11 cellular contexts compared by ENCODE assay signal in genomic region chr14:50785506-50786063, GRCh38. TPM values are rescaled to one million over a fixed set of nuclear protein-coding genes. Genes with fewer than 3 reads are reported as not detected.
DNase-seq lines count a peak whose midpoint lies in the region; ATAC-seq, FAIRE-seq and TF ChIP-seq lines count a peak whose summit lies in the region.
"Had no signal": no experiment of that assay in that cellular context is flagged by ENCODE, and none has a peak within 500 bp of the region (broad histone marks: within the 10 kb centered on the region; RNA-seq: fewer than 3 reads in every experiment).

No MANE protein-coding gene starts in this region.

- FAIRE-seq in small intestine (lab: Jason Lieb, UNC), result no peak

- peak overlapping the region; percentile 77 for H3K27ac ChIP-seq in WERI-Rb-1
- H3K27ac ChIP-seq in heart right ventricle, result peak overlapping the region in 6 of 10 donors; percentile 9 to 67 (median 60)
- H3K27ac ChIP-seq in small intestine (ENCODE audit: low read depth in 1 of 2, low read length in 1 of 2), result peak overlapping the region in 1 of 2 donors; percentile 73

- H3K4me3 Mint-ChIP-seq in activated CD8-positive, alpha-beta memory T cell treated with anti-CD3 and anti-CD28 coated beads, Interleukin-2, amount 10 ng/mL, durations not matched to agents 7 days and 5 days, result peak overlapping the region; percentile 29
- H3K4me3 Mint-ChIP-seq in Caco-2 (ENCODE audit: unreplicated experiment), result no peak overlapping the region

- DNase-seq in activated CD8-positive, alpha-beta memory T cell treated with anti-CD3 and anti-CD28 coated beads, Interleukin-2, amount 10 ng/mL, durations not matched to agents 7 days and 5 days, result no peak
- no peak for DNase-seq in activated CD8-positive, alpha-beta memory T cell treated with anti-CD3 and anti-CD28 coated beads, Interleukin-2, amount 50 U/mL, for 48 hours
- DNase-seq in WERI-Rb-1 (peak; percentile 14), heart right ventricle (no peak), small intestine (peak; percentile 27), cerebellar nuclear complex (lab: John Stamatoyannopoulos, UW) (no peak), Caco-2 (no peak)
- DNase-seq: NCI-H187 treated with DMSO at 0.1 percent for 48 hours; stimulated activated CD4-positive, alpha-beta T cell treated with anti-CD3 and anti-CD28 coated beads, Interleukin-12 subunit alpha, Interleukin-12 subunit beta, amount 100 ng/mL, for 4 hours; T-helper 9 cell had no signal

- H3K4me3 ChIP-seq in WERI-Rb-1 (ENCODE audit: low read depth, low read length) (peak overlapping the region; percentile 1; the same call in 1 of the 2 replicates), heart right ventricle (no peak overlapping the region), small intestine (ENCODE audit: low read depth in 1 of 2, low read length in 2 of 2) (no peak overlapping the region), Caco-2 (ENCODE audit: low read depth, low read length) (no peak overlapping the region)

- TF ChIP-seq CTCF in WERI-Rb-1 (IDR thresholded peaks at IDR 0.05; ENCODE audit: low read depth, low read length) (no peak), heart right ventricle (IDR thresholded peaks at IDR 0.05) (no peak), Caco-2 (IDR thresholded peaks at IDR 0.05; ENCODE audit: insufficient read depth in 1 of 2, low read depth in 1 of 2, low read length in 1 of 2, severe bottlenecking in 1 of 2, unreplicated experiment in 1 of 2) (no peak)

- BruUV-seq in Caco-2 (replicated peaks; lab: Mats Ljungman, UMichigan), result no TSS peak

- CTCF ChIA-PET in activated CD8-positive, alpha-beta memory T cell treated with anti-CD3 and anti-CD28 coated beads, Interleukin-2, amount 10 ng/mL, durations not matched to agents 7 days and 5 days (lab: Charles Lee), result interaction anchor here (1.0 to 6.2 kb wide), 7 partner anchors 8 to 185 kb away, joined by 3 to 58 read pairs (median 8); no protein-coding TSS in a partner anchor
- CTCF ChIA-PET in Caco-2 (lab: Charles Lee), result no interaction called here

- intact Hi-C loops in heart right ventricle (cut with DNase I) (loop anchor here in 5 of 10 donors (5.0 to 10.0 kb wide), 4 partner anchors 42 to 79 kb away; no protein-coding TSS in a partner anchor), Caco-2 (cut with micrococcal nuclease; ENCODE audit: unreplicated experiment) (no loop called here)

- H3K9me3 Mint-ChIP-seq in activated CD8-positive, alpha-beta memory T cell treated with anti-CD3 and anti-CD28 coated beads, Interleukin-2, amount 10 ng/mL, durations not matched to agents 7 days and 5 days (ENCODE audit: low read depth), result no peaks in the 10 kb centered on the region
- H3K9me3 Mint-ChIP-seq in Caco-2 (ENCODE audit: unreplicated experiment), result no peaks in the 10 kb centered on the region

- H3K4me1 Mint-ChIP-seq in activated CD8-positive, alpha-beta memory T cell treated with anti-CD3 and anti-CD28 coated beads, Interleukin-2, amount 10 ng/mL, durations not matched to agents 7 days and 5 days, result peaks cover 67% of the 10 kb centered on the region
- no peaks in the 10 kb centered on the region for H3K4me1 Mint-ChIP-seq in Caco-2 (ENCODE audit: low read depth, unreplicated experiment)

- peaks cover 30% of the 10 kb centered on the region for H3K36me3 Mint-ChIP-seq in activated CD8-positive, alpha-beta memory T cell treated with anti-CD3 and anti-CD28 coated beads, Interleukin-2, amount 10 ng/mL, durations not matched to agents 7 days and 5 days
- no peaks in the 10 kb centered on the region for H3K36me3 Mint-ChIP-seq in Caco-2 (ENCODE audit: insufficient read depth, unreplicated experiment)

- peak overlapping the region; percentile 61 for H3K27ac Mint-ChIP-seq in activated CD8-positive, alpha-beta memory T cell treated with anti-CD3 and anti-CD28 coated beads, Interleukin-2, amount 10 ng/mL, durations not matched to agents 7 days and 5 days
- no peak overlapping the region for H3K27ac Mint-ChIP-seq in Caco-2 (ENCODE audit: unreplicated experiment)

- H3K36me3 ChIP-seq in WERI-Rb-1 (peaks cover 11% of the 10 kb centered on the region), heart right ventricle (peaks cover 0 to 43% (median 0%) of the 10 kb centered on the region in 9 donors), small intestine (ENCODE audit: control insufficient read depth in 2 of 2, insufficient read depth in 2 of 2, low read length in 2 of 2) (no peaks in the 10 kb centered on the region), Caco-2 (ENCODE audit: control insufficient read depth, insufficient read depth, low read length) (no peaks in the 10 kb centered on the region)

- ATAC-seq in activated CD8-positive, alpha-beta memory T cell treated with anti-CD3 and anti-CD28 coated beads, Interleukin-2, amount 10 ng/mL, durations not matched to agents 7 days and 5 days, result peak; percentile 62
- ATAC-seq in heart right ventricle (peak in 6 of 8 donors; percentile 36 to 65 (median 54)), HG02870 (IDR thresholded peaks at IDR 0.05; ENCODE audit: unreplicated experiment) (no peak)

- H3K27me3 ChIP-seq in WERI-Rb-1 (ENCODE audit: insufficient read depth, low read depth, severe bottlenecking) (no peaks in the 10 kb centered on the region), heart right ventricle (no peaks in the 10 kb centered on the region), small intestine (ENCODE audit: control insufficient read depth in 2 of 2, insufficient read depth in 2 of 2, low read length in 2 of 2) (no peaks in the 10 kb centered on the region), Caco-2 (replicated peaks; ENCODE audit: control insufficient read depth, insufficient read depth, low read length) (no peaks in the 10 kb centered on the region)

- H3K27me3 Mint-ChIP-seq in activated CD8-positive, alpha-beta memory T cell treated with anti-CD3 and anti-CD28 coated beads, Interleukin-2, amount 10 ng/mL, durations not matched to agents 7 days and 5 days, result no peaks in the 10 kb centered on the region
- no peaks in the 10 kb centered on the region for H3K27me3 Mint-ChIP-seq in Caco-2 (ENCODE audit: insufficient read depth, unreplicated experiment)

- POLR2A ChIA-PET in Caco-2 (lab: Charles Lee), result no interaction called here

- H3K4me1 ChIP-seq in heart right ventricle (peaks cover 0 to 59% (median 52%) of the 10 kb centered on the region in 9 donors), small intestine (ENCODE audit: control insufficient read depth in 2 of 2, insufficient read depth in 1 of 2, low read depth in 1 of 2, low read length in 1 of 2) (peaks cover 0 to 5% of the 10 kb centered on the region in 2 donors), Caco-2 (no peaks in the 10 kb centered on the region)

- WGBS in heart right ventricle, 2 donors, result 24 to 30% methylated on average over 8 of the region's 8 CpGs
- 59 to 65% (median 61%) methylated on average over 8 of the region's 8 CpGs for WGBS in small intestine, 3 donors

- H3K9me3 ChIP-seq in WERI-Rb-1 (ENCODE audit: severe bottlenecking), result no peaks in the 10 kb centered on the region
- H3K9me3 ChIP-seq in heart right ventricle, result no peaks in the 10 kb centered on the region
- H3K9me3 ChIP-seq in small intestine (ENCODE audit: control insufficient read depth, low read depth), result no peaks in the 10 kb centered on the region
- no peaks in the 10 kb centered on the region for H3K9me3 ChIP-seq in Caco-2

RNA-seq across cellular contexts. Expression of gene NIN, which starts 45.4 kb away (rescaled TPM):
- total RNA-seq in activated CD8-positive, alpha-beta memory T cell treated with anti-CD3 and anti-CD28 coated beads, Interleukin-2, amount 10 ng/mL, durations not matched to agents 7 days and 5 days, result 10 to 100 TPM; 70.8 to 71.3 TPM
- total RNA-seq in heart right ventricle (10 to 100 TPM; 20.2 to 38.7 (median 26.6) TPM), Caco-2 (2022) (11.2 and 16.9 TPM in 2 replicates)
- polyA plus RNA-seq in heart right ventricle (10 to 100 TPM in 1 of 2 donors, 1 to 10 TPM in 1; 4.0 to 14.3 TPM), small intestine (1 to 10 TPM; 1.9 to 4.4 (median 3.1) TPM)

Comparison
In these comparisons a context has a peak if more than half of its experiments do, and no peak if none do; other contexts are left out.
1. DNase-seq: peak in WERI-Rb-1 (single experiment) and small intestine (single experiment); none in activated CD8-positive, alpha-beta memory T cell treated with anti-CD3 and anti-CD28 coated beads, Interleukin-2, amount 10 ng/mL, durations not matched to agents 7 days and 5 days (single experiment), activated CD8-positive, alpha-beta memory T cell treated with anti-CD3 and anti-CD28 coated beads, Interleukin-2, amount 50 U/mL, for 48 hours (single experiment), heart right ventricle (0 of 2), cerebellar nuclear complex (0 of 2) and Caco-2 (0 of 2).